ENCODE assay signal across 23 cellular contexts in the genomic region with DNA sequence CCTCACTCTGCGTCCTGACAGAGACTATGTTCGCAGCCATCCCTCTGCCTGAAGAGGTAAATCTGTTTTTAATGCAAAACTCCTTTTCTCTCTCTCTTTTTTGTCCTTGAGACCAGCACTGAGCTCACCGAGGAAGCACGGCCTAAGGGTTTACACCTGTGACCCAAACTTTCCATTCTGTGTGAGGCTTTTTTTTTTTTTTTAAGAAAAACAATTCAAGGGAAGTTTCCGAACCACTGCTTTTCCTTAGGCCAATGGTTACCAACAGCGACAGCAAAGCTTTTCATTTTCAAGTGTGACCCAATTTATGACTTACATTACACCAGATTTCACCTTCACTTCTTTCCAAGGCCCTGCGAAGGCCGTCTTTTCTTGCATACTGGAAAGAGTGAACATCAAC.
A peak's percentile ranks its signal among the peaks of the same experiment; 100 is the strongest.
DNase-seq lines count a peak whose midpoint lies in the region; ATAC-seq and TF ChIP-seq lines count a peak whose summit lies in the region.
"Had no signal": no experiment of that assay in that cellular context is flagged by ENCODE, and none has a peak within 500 bp of the region (broad histone marks: within the 10 kb centered on the region; RNA-seq: fewer than 3 reads in every experiment).

No MANE protein-coding gene starts in this region.

- no peak overlapping the region for H4K8ac ChIP-seq in mesenchymal stem cell (ENCODE audit: low read length)

- H3K27me3 ChIP-seq in Panc1 (ENCODE audit: control insufficient read depth, insufficient read depth, low read length) (no peaks in the 10 kb centered on the region), mesenchymal stem cell (ENCODE audit: control insufficient read depth in 1 of 2, insufficient read depth in 1 of 2, low read length in 2 of 2) (no peaks in the 10 kb centered on the region), left ventricle myocardium inferior (ENCODE audit: low read depth) (no peaks in the 10 kb centered on the region)
- H3K27me3 ChIP-seq: adrenal gland had no signal

- peaks cover 2% of the 10 kb centered on the region for H3K79me1 ChIP-seq in mesenchymal stem cell (replicated peaks; ENCODE audit: low read length, poor library complexity, severe bottlenecking)

- H3K9me3 Mint-ChIP-seq in activated naive CD4-positive, alpha-beta T cell treated with anti-CD3 and anti-CD28 coated beads, Interleukin-2, amount 50 U/mL, for 72 hours = no peaks in the 10 kb centered on the region
- H3K9me3 Mint-ChIP-seq in activated naive CD4-positive, alpha-beta T cell treated with anti-CD3 and anti-CD28 coated beads, Interleukin-2, amount 10 ng/mL, durations not matched to agents 7 days and 5 days = no peaks in the 10 kb centered on the region
- no peaks in the 10 kb centered on the region for H3K9me3 Mint-ChIP-seq in type B pancreatic cell
- H3K9me3 Mint-ChIP-seq: activated CD4-positive, alpha-beta memory T cell treated with anti-CD3 and anti-CD28 coated beads, Interleukin-2, amount 10 ng/mL, durations not matched to agents 7 days and 5 days; activated T-helper 2 cell treated with anti-CD3 and anti-CD28 coated beads, Interferon-gamma antibody, Interleukin-2, Interleukin-4, amounts not matched to agents 10 μg/mL and 5 μg/mL and 100 μg/mL, durations not matched to agents 14 hours and 24 hours and 36 hours; T-cell had no signal

- in situ Hi-C loops in Panc1 (cut with HindIII; ENCODE audit: low pct_unique_long_range_greater_than_20kb, low sequenced_read_pairs) = no loop called here

- no peaks in the 10 kb centered on the region for H3K9me3 ChIP-seq in Panc1 (ENCODE audit: control insufficient read depth, insufficient read depth, low read depth, low read length)
- no peaks in the 10 kb centered on the region for H3K9me3 ChIP-seq in mesenchymal stem cell (ENCODE audit: control insufficient read depth, low read length)
- no peaks in the 10 kb centered on the region for H3K9me3 ChIP-seq in left ventricle myocardium inferior (replicated peaks)
- H3K9me3 ChIP-seq: adrenal gland had no signal

- no peak overlapping the region for H3K4ac ChIP-seq in mesenchymal stem cell (ENCODE audit: low read depth in 1 of 2, low read length in 2 of 2)

- no peak overlapping the region for H2BK12ac ChIP-seq in mesenchymal stem cell (ENCODE audit: low read length in 2 of 2)

- POLR2A ChIA-PET in Panc1 (lab: Charles Lee) = interaction anchor here (1.0 kb wide), 1 partner anchor 37 kb away, joined by 4 read pairs; no protein-coding TSS in a partner anchor

- H3K27ac ChIP-seq in Panc1 (ENCODE audit: low read length) (peak overlapping the region; percentile 86), mesenchymal stem cell (ENCODE audit: low read length, poor library complexity, severe bottlenecking) (peak overlapping the region; percentile 93), left ventricle myocardium inferior (replicated peaks) (no peak overlapping the region)
- H3K27ac ChIP-seq: adrenal gland had no signal

- no peak overlapping the region for H2BK15ac ChIP-seq in mesenchymal stem cell (ENCODE audit: low read depth, poor library complexity, severe bottlenecking)

- peaks cover 8% of the 10 kb centered on the region for H3K4me1 Mint-ChIP-seq in activated naive CD4-positive, alpha-beta T cell treated with anti-CD3 and anti-CD28 coated beads, Interleukin-2, amount 10 ng/mL, durations not matched to agents 7 days and 5 days
- H3K4me1 Mint-ChIP-seq in type B pancreatic cell (ENCODE audit: unreplicated experiment) = peaks cover 76% of the 10 kb centered on the region

- H3K4me3 ChIP-seq in Panc1 (ENCODE audit: low read depth in 2 of 2, low read length in 2 of 2) (peak overlapping the region in 1 of 2 experiments; percentile 14; a peak in 2 of 4 replicates), mesenchymal stem cell (ENCODE audit: insufficient read depth in 1 of 2, low read depth in 1 of 2, low read length in 2 of 2) (no peak overlapping the region), left ventricle myocardium inferior (no peak overlapping the region)
- H3K4me3 ChIP-seq: adrenal gland, K562, skin epidermis had no signal

- H3K27me3 Mint-ChIP-seq in activated naive CD4-positive, alpha-beta T cell treated with anti-CD3 and anti-CD28 coated beads, Interleukin-2, amount 10 ng/mL, durations not matched to agents 7 days and 5 days = peaks cover 11% of the 10 kb centered on the region
- H3K27me3 Mint-ChIP-seq in type B pancreatic cell = no peaks in the 10 kb centered on the region

- no peak overlapping the region for H3K4me2 ChIP-seq in mesenchymal stem cell (ENCODE audit: low read length, poor library complexity, severe bottlenecking)

- no peak overlapping the region for H3K18ac ChIP-seq in mesenchymal stem cell (ENCODE audit: low read depth in 1 of 2, low read length in 2 of 2)

- TF ChIP-seq CTCF in Panc1 (IDR thresholded peaks at IDR 0.05) (no peak), type B pancreatic cell (conservative IDR thresholded peaks at IDR 0.05) (no peak), left ventricle myocardium inferior (IDR thresholded peaks at IDR 0.05; ENCODE audit: borderline replicate concordance) (no peak)

- no TSS peak for BruUV-seq in Panc1 (replicated peaks; lab: Mats Ljungman, UMichigan)

- 90% methylated on average over 6 of the region's 8 CpGs for WGBS in mesenchymal stem cell

- H2BK5ac ChIP-seq in mesenchymal stem cell (ENCODE audit: low read depth, low read length, poor library complexity, severe bottlenecking) = peak overlapping the region; percentile 45

- no peak overlapping the region for H2AFZ ChIP-seq in mesenchymal stem cell (ENCODE audit: low read depth, low read length)

- no peak for DNase-seq in activated naive CD4-positive, alpha-beta T cell treated with anti-CD3 and anti-CD28 coated beads, Interleukin-2, amount 50 U/mL, for 72 hours (ENCODE audit: low spot score in 2 of 2)
- DNase-seq in activated naive CD4-positive, alpha-beta T cell treated with anti-CD3 and anti-CD28 coated beads, Interleukin-2, amount 10 ng/mL, durations not matched to agents 7 days and 5 days = no peak
- no peak for DNase-seq in Panc1 (ENCODE audit: low read depth, low spot score)
- no peak for DNase-seq in mesenchymal stem cell
- no peak for DNase-seq in type B pancreatic cell (ENCODE audit: extremely low spot score, unreplicated experiment)
- no peak for DNase-seq in Kasumi-1 (lab: John Stamatoyannopoulos, UW)
- DNase-seq in left ventricle myocardium inferior = no peak
- DNase-seq in cerebellar cortex (ENCODE audit: low spot score) = no peak
- DNase-seq: activated CD4-positive, alpha-beta memory T cell treated with anti-CD3 and anti-CD28 coated beads, Interleukin-2, amount 10 ng/mL, durations not matched to agents 7 days and 5 days; adrenal gland; CD4-positive, CD25-positive, alpha-beta regulatory T cell; central memory CD4-positive, alpha-beta T cell; DMS53; GOT3; left ventricle myocardium superior; NCI-H2081; NCI-H510A; Right ventricle myocardium superior; stimulated activated CD4-positive, alpha-beta T cell treated with anti-CD3 and anti-CD28 coated beads, Interleukin-4, amount 100 ng/mL, for 24 hours; T-cell had no signal

- H4K91ac ChIP-seq in mesenchymal stem cell (ENCODE audit: low read length) = no peak overlapping the region

- no peaks in the 10 kb centered on the region for H3K36me3 Mint-ChIP-seq in activated naive CD4-positive, alpha-beta T cell treated with anti-CD3 and anti-CD28 coated beads, Interleukin-2, amount 50 U/mL, for 72 hours
- no peaks in the 10 kb centered on the region for H3K36me3 Mint-ChIP-seq in activated naive CD4-positive, alpha-beta T cell treated with anti-CD3 and anti-CD28 coated beads, Interleukin-2, amount 10 ng/mL, durations not matched to agents 7 days and 5 days
- no peaks in the 10 kb centered on the region for H3K36me3 Mint-ChIP-seq in type B pancreatic cell
- H3K36me3 Mint-ChIP-seq: CD4-positive, CD25-positive, alpha-beta regulatory T cell; T-cell had no signal

- intact Hi-C loops in Panc1 (cut with micrococcal nuclease; ENCODE audit: unreplicated experiment) (no loop called here), left ventricle myocardium inferior (cut with micrococcal nuclease) (no loop called here)

- H2AK5ac ChIP-seq in mesenchymal stem cell (ENCODE audit: low read length, severe bottlenecking) = peak overlapping the region; percentile 97

- H3K9ac ChIP-seq in mesenchymal stem cell (ENCODE audit: low read length) = no peak overlapping the region

- no peak overlapping the region for H2BK120ac ChIP-seq in mesenchymal stem cell (ENCODE audit: low read depth, low read length)

- H3K4me1 ChIP-seq in Panc1 (ENCODE audit: control insufficient read depth, insufficient read depth, low read length) = peaks cover 74% of the 10 kb centered on the region
- H3K4me1 ChIP-seq in mesenchymal stem cell (ENCODE audit: control insufficient read depth, insufficient read depth, low read depth, low read length) = peaks cover 16% of the 10 kb centered on the region
- peaks cover 61% of the 10 kb centered on the region for H3K4me1 ChIP-seq in left ventricle myocardium inferior
- H3K4me1 ChIP-seq: adrenal gland had no signal

- H3K27ac Mint-ChIP-seq in activated naive CD4-positive, alpha-beta T cell treated with anti-CD3 and anti-CD28 coated beads, Interleukin-2, amount 50 U/mL, for 72 hours = peak overlapping the region in 1 of 2 donors; percentile 57
- no peak overlapping the region for H3K27ac Mint-ChIP-seq in activated naive CD4-positive, alpha-beta T cell treated with anti-CD3 and anti-CD28 coated beads, Interleukin-2, amount 10 ng/mL, durations not matched to agents 7 days and 5 days
- H3K27ac Mint-ChIP-seq in type B pancreatic cell = peak overlapping the region; percentile 30
- H3K27ac Mint-ChIP-seq: activated CD4-positive, alpha-beta memory T cell treated with anti-CD3 and anti-CD28 coated beads, Interleukin-2, amount 10 ng/mL, durations not matched to agents 7 days and 5 days; activated T-helper 2 cell treated with anti-CD3 and anti-CD28 coated beads, Interferon-gamma antibody, Interleukin-2, Interleukin-4, amounts not matched to agents 10 μg/mL and 5 μg/mL and 100 μg/mL, durations not matched to agents 14 hours and 24 hours and 36 hours; T-cell had no signal

- CTCF ChIA-PET in activated naive CD4-positive, alpha-beta T cell treated with anti-CD3 and anti-CD28 coated beads, Interleukin-2, amount 10 ng/mL, durations not matched to agents 7 days and 5 days (lab: Charles Lee) = no interaction called here
- CTCF ChIA-PET in Panc1 (lab: Charles Lee) = interaction anchor here (0.7 kb wide), 1 partner anchor 1489 kb away, joined by 6 read pairs; no protein-coding TSS in a partner anchor

- H3K14ac ChIP-seq in mesenchymal stem cell (ENCODE audit: low read length in 2 of 2) = no peak overlapping the region

- ATAC-seq in activated naive CD4-positive, alpha-beta T cell treated with anti-CD3 and anti-CD28 coated beads, Interleukin-2, amount 50 U/mL, for 72 hours = peak; percentile 16 to 48
- no peak for ATAC-seq in Panc1
- ATAC-seq: K562, left ventricle myocardium superior, T-cell had no signal

- H3K23ac ChIP-seq in mesenchymal stem cell (ENCODE audit: low read length in 2 of 2) = no peak overlapping the region

- no peak overlapping the region for H3K4me3 Mint-ChIP-seq in activated naive CD4-positive, alpha-beta T cell treated with anti-CD3 and anti-CD28 coated beads, Interleukin-2, amount 10 ng/mL, durations not matched to agents 7 days and 5 days
- H3K4me3 Mint-ChIP-seq in type B pancreatic cell = peak overlapping the region; percentile 56
- H3K4me3 Mint-ChIP-seq: activated CD4-positive, alpha-beta memory T cell treated with anti-CD3 and anti-CD28 coated beads, Interleukin-2, amount 10 ng/mL, durations not matched to agents 7 days and 5 days; CD4-positive, CD25-positive, alpha-beta regulatory T cell; T-cell had no signal

- no peaks in the 10 kb centered on the region for H3K36me3 ChIP-seq in Panc1 (ENCODE audit: control insufficient read depth, insufficient read depth, low read length)
- no peaks in the 10 kb centered on the region for H3K36me3 ChIP-seq in mesenchymal stem cell (ENCODE audit: control insufficient read depth in 1 of 2, insufficient read depth in 2 of 2, low read depth in 1 of 2, low read length in 2 of 2)
- H3K36me3 ChIP-seq in left ventricle myocardium inferior = no peaks in the 10 kb centered on the region
- H3K36me3 ChIP-seq: adrenal gland had no signal
